In the genomic region with DNA sequence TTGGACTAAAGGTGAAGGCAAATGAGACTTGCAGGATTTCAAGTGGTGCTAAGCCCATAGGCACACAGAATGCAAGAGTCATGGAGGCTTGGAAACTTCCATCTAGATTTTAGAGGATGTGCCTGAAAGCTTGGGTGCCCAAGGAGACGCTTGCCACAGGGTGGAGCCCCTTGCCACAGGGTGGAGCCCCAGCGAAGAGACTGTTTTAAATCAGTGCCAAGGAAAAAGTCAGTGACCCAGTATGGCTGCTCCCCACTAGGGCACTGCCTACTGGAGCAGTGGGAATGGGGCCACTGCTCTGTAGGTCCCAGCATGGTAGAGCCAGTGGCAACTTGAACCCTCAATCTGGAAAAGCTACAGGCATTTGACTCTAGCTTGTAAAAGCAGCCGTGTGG, we compare ENCODE assay signal across 26 cellular contexts.
DNase-seq lines count a peak whose midpoint lies in the region; ATAC-seq, FAIRE-seq and TF ChIP-seq lines count a peak whose summit lies in the region.
"Had no signal": no experiment of that assay in that cellular context is flagged by ENCODE, and none has a peak within 500 bp of the region (broad histone marks: within the 10 kb centered on the region; RNA-seq: fewer than 3 reads in every experiment).

No MANE protein-coding gene starts in this region.

- no peak overlapping the region for H3K4me3 ChIP-seq in MM.1S (ENCODE audit: low read length)
- no peak overlapping the region for H3K4me3 ChIP-seq in bronchial epithelial cell (ENCODE audit: low read depth, low read length)
- H3K4me3 ChIP-seq: lower lobe of right lung, MG63, psoas muscle had no signal

- no peaks in the 10 kb centered on the region for H3K36me3 Mint-ChIP-seq in stimulated activated naive B cell treated with anti-CD40 and anti-IgM and Interleukin-4, amounts not matched to agents 10 μg/mL and 1 μg/mL and 100 μg/mL, for 72 hours
- H3K36me3 Mint-ChIP-seq: type B pancreatic cell had no signal

- TF ChIP-seq CTCF in MM.1S (IDR thresholded peaks at IDR 0.05; ENCODE audit: low read length): 0 out of 2 replicates have a peak, but pooled peaks have one; percentile 5
- TF ChIP-seq CTCF in bronchial epithelial cell (IDR thresholded peaks at IDR 0.05; ENCODE audit: insufficient read depth, low read length, severe bottlenecking): no peak

- H3K27me3 Mint-ChIP-seq in stimulated activated naive B cell treated with anti-CD40 and anti-IgM and Interleukin-4, amounts not matched to agents 10 μg/mL and 1 μg/mL and 100 μg/mL, for 72 hours: no peaks in the 10 kb centered on the region
- H3K27me3 Mint-ChIP-seq: activated CD4-positive, alpha-beta T cell treated with anti-CD3 and anti-CD28 coated beads, Interleukin-2, amount 10 ng/mL, durations not matched to agents 24 days and 14 days; B cell; type B pancreatic cell had no signal

- ATAC-seq in stimulated activated naive B cell treated with anti-CD40 and anti-IgM and Interleukin-4, amounts not matched to agents 10 μg/mL and 1 μg/mL and 100 μg/mL, for 72 hours (replicated peaks): peak; percentile 20 to 29
- ATAC-seq: psoas muscle had no signal

- H3K4me2 ChIP-seq in MM.1S (ENCODE audit: low read depth, low read length): no peak overlapping the region

- no peaks in the 10 kb centered on the region for H4K20me1 ChIP-seq in MM.1S (ENCODE audit: insufficient read depth, low read length)

- H3K79me2 ChIP-seq in MM.1S (ENCODE audit: low read length): no peaks in the 10 kb centered on the region

- DNase-seq in DMS53 (lab: John Stamatoyannopoulos, UW): peak; percentile 7
- DNase-seq in DMS53 treated with DMSO at 0.1 percent for 48 hours (lab: John Stamatoyannopoulos, UW; ENCODE audit: unreplicated experiment): no peak
- no peak for DNase-seq in MM.1S
- DNase-seq in bronchial epithelial cell (ENCODE audit: low read depth): no peak
- no peak for DNase-seq in stimulated activated naive B cell treated with anti-CD40 and anti-IgM and Interleukin-4, amounts not matched to agents 10 μg/mL and 1 μg/mL and 100 μg/mL, for 72 hours
- no peak for DNase-seq in SIG-M5 treated with dmso at 0.1 percent for 504 hours (lab: John Stamatoyannopoulos, UW; ENCODE audit: unreplicated experiment)
- DNase-seq in OCI-M2 (lab: John Stamatoyannopoulos, UW; ENCODE audit: unreplicated experiment): no peak
- no peak for DNase-seq in middle frontal gyrus (ENCODE audit: extremely low spot score, low spot score)
- DNase-seq: 8988T; activated CD4-positive, alpha-beta T cell treated with anti-CD3 and anti-CD28 coated beads, Interleukin-2, amount 10 ng/mL, durations not matched to agents 24 days and 14 days; activated naive CD4-positive, alpha-beta T cell treated with Interleukin-2 at 50 U/mL for 16 hours; activated T-cell treated with anti-CD3 and anti-CD28 coated beads, Interleukin-2, amount 50 U/mL, for 48 hours; amniotic stem cell; DND-41; lower lobe of right lung; MG63; NCI-H1436 treated with DMSO at 0.1 percent for 48 hours; NCI-H510A treated with DMSO at 0.1 percent for 48 hours; psoas muscle; RPMI8226; stimulated activated CD8-positive, alpha-beta memory T cell treated with anti-CD3 and anti-CD28 coated beads, Interleukin-4, amount 100 ng/mL, for 48 hours had no signal

- H3K9me3 ChIP-seq in MM.1S (replicated peaks; ENCODE audit: insufficient read depth, low read length): no peaks in the 10 kb centered on the region
- H3K9me3 ChIP-seq: lower lobe of right lung, MG63, neutrophil, psoas muscle had no signal

- H3K27ac Mint-ChIP-seq in stimulated activated naive B cell treated with anti-CD40 and anti-IgM and Interleukin-4, amounts not matched to agents 10 μg/mL and 1 μg/mL and 100 μg/mL, for 72 hours: no peak overlapping the region
- H3K27ac Mint-ChIP-seq: activated CD4-positive, alpha-beta T cell treated with anti-CD3 and anti-CD28 coated beads, Interleukin-2, amount 10 ng/mL, durations not matched to agents 24 days and 14 days; B cell; type B pancreatic cell had no signal

- no peak overlapping the region for H3K4me3 Mint-ChIP-seq in stimulated activated naive B cell treated with anti-CD40 and anti-IgM and Interleukin-4, amounts not matched to agents 10 μg/mL and 1 μg/mL and 100 μg/mL, for 72 hours
- H3K4me3 Mint-ChIP-seq: activated CD4-positive, alpha-beta T cell treated with anti-CD3 and anti-CD28 coated beads, Interleukin-2, amount 10 ng/mL, durations not matched to agents 24 days and 14 days; B cell; type B pancreatic cell had no signal

- no peak overlapping the region for H3K9ac ChIP-seq in MM.1S (ENCODE audit: low read length)

- no peak overlapping the region for H2AFZ ChIP-seq in MM.1S (ENCODE audit: low read length)

- H3K9me2 ChIP-seq in MM.1S (replicated peaks; ENCODE audit: insufficient read depth, low read length): no peaks in the 10 kb centered on the region

- H3K27me3 ChIP-seq in MM.1S (replicated peaks; ENCODE audit: insufficient read depth, low read length) (no peaks in the 10 kb centered on the region), bronchial epithelial cell (ENCODE audit: control insufficient read depth, insufficient read depth, low read length) (no peaks in the 10 kb centered on the region)
- H3K27me3 ChIP-seq: MG63, neutrophil had no signal

- no peaks in the 10 kb centered on the region for H3F3A ChIP-seq in MM.1S (ENCODE audit: insufficient read depth, low read length)

- no peaks in the 10 kb centered on the region; the same call in 1 of the 2 replicates for H3K4me1 ChIP-seq in MM.1S (ENCODE audit: low read length)
- H3K4me1 ChIP-seq: lower lobe of right lung, psoas muscle had no signal

- H3K4me1 Mint-ChIP-seq in stimulated activated naive B cell treated with anti-CD40 and anti-IgM and Interleukin-4, amounts not matched to agents 10 μg/mL and 1 μg/mL and 100 μg/mL, for 72 hours: no peaks in the 10 kb centered on the region
- H3K4me1 Mint-ChIP-seq: activated CD4-positive, alpha-beta T cell treated with anti-CD3 and anti-CD28 coated beads, Interleukin-2, amount 10 ng/mL, durations not matched to agents 24 days and 14 days; B cell had no signal

- no peak overlapping the region for H3K27ac ChIP-seq in MM.1S (ENCODE audit: low read length)
- H3K27ac ChIP-seq: lower lobe of right lung, neutrophil, psoas muscle, VCaP had no signal

- peaks cover 0 to 1% of the 10 kb centered on the region in 2 donors for H3K9me3 Mint-ChIP-seq in stimulated activated naive B cell treated with anti-CD40 and anti-IgM and Interleukin-4, amounts not matched to agents 10 μg/mL and 1 μg/mL and 100 μg/mL, for 72 hours
- H3K9me3 Mint-ChIP-seq: activated CD4-positive, alpha-beta T cell treated with anti-CD3 and anti-CD28 coated beads, Interleukin-2, amount 10 ng/mL, durations not matched to agents 24 days and 14 days had no signal

- peak; percentile 52 for FAIRE-seq in bronchial epithelial cell (lab: Jason Lieb, UNC)
- FAIRE-seq: keratinocyte had no signal

- H3K36me3 ChIP-seq in MM.1S (replicated peaks; ENCODE audit: insufficient read depth, low read length) (no peaks in the 10 kb centered on the region), bronchial epithelial cell (ENCODE audit: control insufficient read depth, insufficient read depth, low read length) (no peaks in the 10 kb centered on the region)
- H3K36me3 ChIP-seq: lower lobe of right lung, MG63, neutrophil had no signal
